Comparison of ENCODE assay signal across 8 cellular contexts in the genomic region with DNA sequence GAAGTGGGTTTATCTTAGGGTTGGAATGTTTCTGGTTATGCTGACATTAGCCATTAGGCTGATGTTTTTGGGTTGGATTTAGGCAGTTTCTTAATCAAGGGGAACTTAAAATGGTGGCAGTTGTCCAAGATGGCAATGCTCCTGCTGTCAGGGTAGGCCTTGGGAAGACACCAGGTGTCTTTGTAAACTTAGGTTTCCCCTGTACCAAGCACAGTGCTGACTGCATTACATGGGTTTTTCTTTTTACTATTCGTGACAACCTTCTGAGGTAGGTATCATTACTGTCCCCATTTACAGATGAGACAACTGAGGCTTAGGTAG. TPM values are rescaled to one million over a fixed set of nuclear protein-coding genes. Genes with fewer than 3 reads are reported as not detected.
A peak's percentile ranks its signal among the peaks of the same experiment; 100 is the strongest.
DNase-seq lines count a peak whose midpoint lies in the region; ATAC-seq lines count a peak whose summit lies in the region.

No MANE protein-coding gene starts in this region.

- peak overlapping the region; percentile 95 for H3K27ac ChIP-seq in CD4-positive, CD25-positive, alpha-beta regulatory T cell (ENCODE audit: insufficient read depth, low read length, poor library complexity, severe bottlenecking)
- peak overlapping the region; percentile 77 for H3K27ac ChIP-seq in angular gyrus (ENCODE audit: low read depth, low read length)

- peak overlapping the region; percentile 96 to 99 (median 97) for H3K27ac Mint-ChIP-seq in CD4-positive, CD25-positive, alpha-beta regulatory T cell
- peak overlapping the region; percentile 88 to 97 (median 94) for H3K27ac Mint-ChIP-seq in naive B cell

- peak overlapping the region; percentile 90 to 95 (median 92) for H3K4me3 Mint-ChIP-seq in CD4-positive, CD25-positive, alpha-beta regulatory T cell
- H3K4me3 Mint-ChIP-seq in naive B cell: peak overlapping the region; percentile 90 to 97 (median 92)

- H3K4me1 ChIP-seq in CD4-positive, CD25-positive, alpha-beta regulatory T cell (ENCODE audit: control insufficient read depth, insufficient read depth, low read length, poor library complexity, severe bottlenecking): peaks cover 70% of the 10 kb centered on the region

- peak overlapping the region; percentile 82 for H3K4me3 ChIP-seq in CD4-positive, CD25-positive, alpha-beta regulatory T cell (ENCODE audit: low read depth, low read length)

- H3K27me3 Mint-ChIP-seq in CD4-positive, CD25-positive, alpha-beta regulatory T cell: peaks cover 4% of the 10 kb centered on the region
- no peaks in the 10 kb centered on the region for H3K27me3 Mint-ChIP-seq in naive B cell

- no peaks in the 10 kb centered on the region for H3K9me3 Mint-ChIP-seq in CD4-positive, CD25-positive, alpha-beta regulatory T cell
- H3K9me3 Mint-ChIP-seq in naive B cell: no peaks in the 10 kb centered on the region

- peaks cover 20% of the 10 kb centered on the region for H3K36me3 ChIP-seq in CD4-positive, CD25-positive, alpha-beta regulatory T cell (ENCODE audit: control insufficient read depth, insufficient read depth, low read length)

- no peaks in the 10 kb centered on the region for H3K27me3 ChIP-seq in CD4-positive, CD25-positive, alpha-beta regulatory T cell (ENCODE audit: control insufficient read depth, insufficient read depth, low read length)

- DNase-seq in CD4-positive, CD25-positive, alpha-beta regulatory T cell: no peak
- no peak for DNase-seq in naive B cell
- DNase-seq in NCI-H1092 (lab: John Stamatoyannopoulos, UW): no peak

- peaks cover 6% of the 10 kb centered on the region for H3K36me3 Mint-ChIP-seq in CD4-positive, CD25-positive, alpha-beta regulatory T cell
- no peaks in the 10 kb centered on the region for H3K36me3 Mint-ChIP-seq in naive B cell

- no peak for ATAC-seq in CD4-positive, CD25-positive, alpha-beta regulatory T cell (ENCODE audit: low read depth in 2 of 2)
- peak; percentile 13 for ATAC-seq in HG02588 (IDR thresholded peaks at IDR 0.05; ENCODE audit: unreplicated experiment)
- ATAC-seq in naive B cell (ENCODE audit: low read depth in 2 of 2): no peak
- no peak for ATAC-seq in GM18517 (IDR thresholded peaks at IDR 0.05; ENCODE audit: unreplicated experiment)
- ATAC-seq in HG03565 (IDR thresholded peaks at IDR 0.05; ENCODE audit: unreplicated experiment): no peak
- no peak for ATAC-seq in GM18519 (IDR thresholded peaks at IDR 0.05; ENCODE audit: low FRiP score, unreplicated experiment)

- H3K4me1 Mint-ChIP-seq in CD4-positive, CD25-positive, alpha-beta regulatory T cell: peaks cover 29 to 79% (median 62%) of the 10 kb centered on the region in 4 donors
- H3K4me1 Mint-ChIP-seq in naive B cell: peaks cover 25 to 42% (median 38%) of the 10 kb centered on the region in 3 donors

- no peaks in the 10 kb centered on the region for H3K9me3 ChIP-seq in CD4-positive, CD25-positive, alpha-beta regulatory T cell (ENCODE audit: control insufficient read depth in 2 of 2, low read length in 2 of 2)

RNA-seq across cellular contexts. Expression of a gene that starts 0.5 kb away (rescaled TPM):
- 125 TPM for total RNA-seq in CD4-positive, CD25-positive, alpha-beta regulatory T cell
- 10 to 100 TPM; 15.2 to 23.5 (median 19.0) TPM for polyA plus RNA-seq in CD4-positive, CD25-positive, alpha-beta regulatory T cell
- 10 to 100 TPM in 2 of 6 donors, 1 to 10 TPM in 4; 7.5 to 17.6 (median 9.6) TPM for polyA plus RNA-seq in naive B cell (ENCODE audit: low read depth in 6 of 6)

RNA-seq across cellular contexts. Expression of a gene that starts 56.7 kb away (rescaled TPM):
- total RNA-seq in CD4-positive, CD25-positive, alpha-beta regulatory T cell: 1.7 TPM
- polyA plus RNA-seq in CD4-positive, CD25-positive, alpha-beta regulatory T cell: not detected
- not detected for polyA plus RNA-seq in naive B cell (ENCODE audit: low read depth in 6 of 6)
